In the genomic region with DNA sequence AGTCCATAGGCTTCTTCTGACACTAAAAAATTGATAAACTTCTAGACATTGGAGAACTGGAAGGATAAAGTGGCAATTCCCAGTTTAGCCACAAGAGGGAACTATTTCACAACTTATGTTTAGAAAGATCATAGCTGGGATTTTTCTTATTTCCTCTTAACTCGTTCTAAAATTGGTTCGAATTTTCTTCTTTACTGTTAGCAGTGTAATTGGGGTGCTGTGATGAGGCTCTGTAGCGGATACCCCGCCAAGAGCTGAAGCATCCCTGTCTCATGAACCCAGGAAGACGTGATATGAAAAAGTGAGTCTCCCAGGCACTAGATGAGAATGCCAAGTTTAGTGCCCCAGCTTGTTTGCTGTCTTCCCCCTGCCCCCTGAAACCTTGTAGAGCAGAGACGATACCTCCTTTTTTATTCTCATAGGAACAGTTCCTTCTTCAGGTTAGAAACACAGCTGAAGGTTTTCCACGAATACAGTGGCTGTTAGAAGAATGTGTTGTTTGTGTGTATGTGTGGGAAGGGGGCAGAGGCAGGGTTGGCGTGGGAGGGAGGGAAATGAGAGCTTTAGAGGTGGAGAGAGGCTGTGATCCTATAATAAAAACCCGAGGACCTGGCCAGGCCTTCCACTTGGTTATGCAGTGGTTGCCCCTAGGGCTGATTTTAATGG, we compare ENCODE assay signal across 8 cellular contexts.
DNase-seq lines count a peak whose midpoint lies in the region; ATAC-seq and TF ChIP-seq lines count a peak whose summit lies in the region.

No MANE protein-coding gene starts in this region.

- H3K27me3 ChIP-seq in Peyer's patch: no peaks in the 10 kb centered on the region

- ATAC-seq in HG03280 (IDR thresholded peaks at IDR 0.05; ENCODE audit: unreplicated experiment): peak; percentile 52

- no peaks in the 10 kb centered on the region for H3K9me3 ChIP-seq in Peyer's patch

- no peaks in the 10 kb centered on the region for H3K4me1 ChIP-seq in Peyer's patch

- no peak for TF ChIP-seq POLR2A in Peyer's patch (IDR thresholded peaks at IDR 0.05)

- no peak overlapping the region for H3K4me3 ChIP-seq in Peyer's patch

- intact Hi-C loops in posterior vena cava (cut with DNase I): no loop called here

- TF ChIP-seq CTCF in Peyer's patch (IDR thresholded peaks at IDR 0.05): peak; percentile 75 to 87 (median 82)

- no peaks in the 10 kb centered on the region for H3K36me3 ChIP-seq in Peyer's patch

- H3K27ac ChIP-seq in Peyer's patch: no peak overlapping the region

- DNase-seq in NCI-H2196 (lab: John Stamatoyannopoulos, UW; ENCODE audit: unreplicated experiment): peak; percentile 52
- no peak for DNase-seq in NCI-H2196 treated with DMSO at 0.1 percent for 48 hours (lab: John Stamatoyannopoulos, UW; ENCODE audit: unreplicated experiment)
- no peak for DNase-seq in Peyer's patch
- peak; percentile 12 for DNase-seq in effector CD4-positive, alpha-beta T cell
- DNase-seq in midbrain (lab: John Stamatoyannopoulos, UW): peak; percentile 64
- DNase-seq in posterior vena cava (ENCODE audit: low spot score): no peak
- no peak for DNase-seq in HK-2 (ENCODE audit: unreplicated experiment)

Comparison
In these comparisons a context has a peak if more than half of its experiments do, and no peak if none do; other contexts are left out.
1. DNase-seq: peak in NCI-H2196 (single experiment), effector CD4-positive, alpha-beta T cell (single experiment) and midbrain (single experiment); none in NCI-H2196 treated with DMSO at 0.1 percent for 48 hours (single experiment), Peyer's patch (0 of 3), posterior vena cava (single experiment) and HK-2 (single experiment).